In the genomic region with DNA sequence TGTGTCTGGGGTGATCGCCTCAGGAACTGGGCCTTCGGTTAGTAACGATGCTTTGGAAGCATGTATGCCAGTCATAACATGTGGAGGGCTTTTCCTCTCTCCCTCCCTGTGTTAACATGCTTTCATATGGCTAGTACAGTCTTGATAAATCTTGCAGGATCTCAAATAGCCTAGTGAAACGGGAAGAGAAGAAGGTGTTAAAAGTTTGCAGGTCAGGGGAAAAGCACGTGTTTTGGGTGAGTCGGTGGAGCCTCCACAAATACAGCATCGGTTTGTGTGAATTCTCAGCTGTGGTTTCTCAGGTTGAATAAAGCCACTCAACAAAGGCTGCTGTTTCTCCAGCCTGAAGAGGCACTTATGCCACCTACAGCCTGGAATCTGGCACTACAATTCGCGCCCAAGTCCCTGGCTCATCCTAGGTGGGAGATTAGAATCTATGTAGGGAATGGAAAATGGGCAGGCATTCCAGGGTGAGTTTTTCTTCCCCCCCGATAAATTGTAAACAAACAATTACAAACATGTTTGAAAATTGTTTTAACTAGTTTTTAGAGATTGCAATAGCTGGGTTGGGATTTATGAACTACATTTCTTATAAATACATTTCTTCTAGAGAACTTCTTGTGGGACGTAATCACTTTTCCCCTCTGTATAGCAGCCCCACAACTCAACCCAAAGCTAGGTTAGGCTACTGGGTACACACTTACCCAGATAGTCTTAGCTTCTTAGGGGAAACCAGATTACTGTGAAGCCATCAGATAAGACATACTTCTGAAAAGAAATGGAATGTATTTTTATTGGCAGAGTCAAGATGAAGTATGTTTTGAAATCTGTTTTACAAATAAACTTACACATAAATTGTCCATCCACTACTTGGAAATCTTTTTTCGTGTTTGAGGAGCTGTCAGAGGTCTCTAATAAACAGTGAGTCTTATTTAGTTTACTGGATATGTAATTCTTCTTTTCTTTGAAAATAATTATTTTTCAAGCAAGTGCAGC, we compare ENCODE assay signal across 8 cellular contexts.
DNase-seq lines count a peak whose midpoint lies in the region; ATAC-seq and TF ChIP-seq lines count a peak whose summit lies in the region.

No MANE protein-coding gene starts in this region.

- H3K27me3 Mint-ChIP-seq in T-helper 2 cell treated with Interferon-gamma antibody and Interleukin-4, amounts not matched to agents 5 μg/mL and 100 μg/mL, for 36 hours (ENCODE audit: low read depth), result peaks cover 43% of the 10 kb centered on the region

- peak; percentile 90 for DNase-seq in AG08395 (ENCODE audit: low spot score)
- peak; percentile 90 for DNase-seq in GM13977 (ENCODE audit: low spot score)
- peak; percentile 76 for DNase-seq in NB4 (ENCODE audit: low read depth)
- peak; percentile 55 for DNase-seq in T-helper 2 cell treated with Interferon-gamma antibody and Interleukin-4, amounts not matched to agents 5 μg/mL and 100 μg/mL, for 36 hours (ENCODE audit: low spot score)
- peak in 42 of 61 donors; percentile 4 to 79 (median 22) for DNase-seq in caudate nucleus (lab: John Stamatoyannopoulos, UW)
- DNase-seq in islet precursor cell, result peak; percentile 90
- DNase-seq in stimulated activated CD4-positive, alpha-beta T cell treated with anti-CD3 and anti-CD28 coated beads, Interleukin-1b, Interleukin-23, amount 100 ng/mL, for 48 hours, result peak; percentile 58

- no peak overlapping the region for H3K27ac ChIP-seq in caudate nucleus (ENCODE audit: low read depth, low read length)

- peak; percentile 95 for ATAC-seq in HG02642 (IDR thresholded peaks at IDR 0.05; ENCODE audit: poor library complexity, unreplicated experiment)

- no peak overlapping the region for H3K4me3 Mint-ChIP-seq in T-helper 2 cell treated with Interferon-gamma antibody and Interleukin-4, amounts not matched to agents 5 μg/mL and 100 μg/mL, for 36 hours

- no peaks in the 10 kb centered on the region for H3K36me3 Mint-ChIP-seq in T-helper 2 cell treated with Interferon-gamma antibody and Interleukin-4, amounts not matched to agents 5 μg/mL and 100 μg/mL, for 36 hours (ENCODE audit: low read depth)

- in situ Hi-C loops in GM13977 (cut with MboI; ENCODE audit: low pct_unique_long_range_greater_than_20kb, low sequenced_read_pairs, unreplicated experiment), result no loop called here

- no peak overlapping the region for H3K27ac Mint-ChIP-seq in T-helper 2 cell treated with Interferon-gamma antibody and Interleukin-4, amounts not matched to agents 5 μg/mL and 100 μg/mL, for 36 hours

- no peak overlapping the region for H3K4me3 ChIP-seq in NB4 (ENCODE audit: low read depth, low read length)

- peaks cover 8% of the 10 kb centered on the region for H3K4me1 Mint-ChIP-seq in T-helper 2 cell treated with Interferon-gamma antibody and Interleukin-4, amounts not matched to agents 5 μg/mL and 100 μg/mL, for 36 hours (ENCODE audit: low read depth)

- no peaks in the 10 kb centered on the region for H3K9me3 Mint-ChIP-seq in T-helper 2 cell treated with Interferon-gamma antibody and Interleukin-4, amounts not matched to agents 5 μg/mL and 100 μg/mL, for 36 hours

- TF ChIP-seq POLR2A in NB4 (IDR thresholded peaks at IDR 0.05; ENCODE audit: extremely low read depth, insufficient read length), result no peak

- TF ChIP-seq CTCF in GM13977 (IDR thresholded peaks at IDR 0.05; ENCODE audit: extremely low read depth, insufficient read depth, missing control alignments) (peak; percentile 83), NB4 (IDR thresholded peaks at IDR 0.05; ENCODE audit: low read depth, low read length) (peak; percentile 90)

Comparison
In these comparisons a context has a peak if more than half of its experiments do, and no peak if none do; other contexts are left out.
1. DNase-seq: peak in every context shown above with its lines; median percentile 90 in AG08395; 90 in GM13977; 90 in islet precursor cell; 76 in NB4; 58 in stimulated activated CD4-positive, alpha-beta T cell treated with anti-CD3 and anti-CD28 coated beads, Interleukin-1b, Interleukin-23, amount 100 ng/mL, for 48 hours; 55 in T-helper 2 cell treated with Interferon-gamma antibody and Interleukin-4, amounts not matched to agents 5 μg/mL and 100 μg/mL, for 36 hours; 22 in caudate nucleus.